Comparison of ENCODE assay signal across 8 cellular contexts in genomic region chr7:116210345-116211005, GRCh38. TPM values are rescaled to one million over a fixed set of nuclear protein-coding genes. Genes with fewer than 3 reads are reported as not detected.
DNase-seq lines count a peak whose midpoint lies in the region; ATAC-seq and TF ChIP-seq lines count a peak whose summit lies in the region.

Gene TES, plus strand, starts transcription at chr7:116210539. Its CDS starts 169 bp downstream, at chr7:116210708.

- peak within 1 kb of the TSS; percentile 96 for H3K4me3 Mint-ChIP-seq in activated naive CD4-positive, alpha-beta T cell treated with anti-CD3 and anti-CD28 coated beads, Interleukin-2, amount 10 ng/mL, durations not matched to agents 7 days and 5 days

- H3K27ac Mint-ChIP-seq in activated naive CD4-positive, alpha-beta T cell treated with anti-CD3 and anti-CD28 coated beads, Interleukin-2, amount 10 ng/mL, durations not matched to agents 7 days and 5 days, result peak within 1 kb of the TSS; percentile 96

- H3K4me3 ChIP-seq in SK-N-SH (ENCODE audit: low read depth in 2 of 2, low read length in 1 of 2) (peak within 1 kb of the TSS; percentile 57 to 61), heart right ventricle (peak within 1 kb of the TSS; percentile 68 to 91 (median 78))

- H3K9me3 Mint-ChIP-seq in activated naive CD4-positive, alpha-beta T cell treated with anti-CD3 and anti-CD28 coated beads, Interleukin-2, amount 10 ng/mL, durations not matched to agents 7 days and 5 days, result peaks cover 5% of the 10 kb centered on the region

- TF ChIP-seq EP300 in SK-N-SH (IDR thresholded peaks at IDR 0.05; ENCODE audit: borderline replicate concordance in 1 of 2, low read depth in 1 of 2, low read length in 1 of 2), result no peak

- H3K27me3 Mint-ChIP-seq in activated naive CD4-positive, alpha-beta T cell treated with anti-CD3 and anti-CD28 coated beads, Interleukin-2, amount 10 ng/mL, durations not matched to agents 7 days and 5 days, result no peaks in the 10 kb centered on the region

- no peaks in the 10 kb centered on the region for H3F3A ChIP-seq in SK-N-SH (replicated peaks; ENCODE audit: insufficient read depth)

- peak within 1 kb of the TSS; percentile 76 for H3K4me2 ChIP-seq in SK-N-SH

- TF ChIP-seq CTCF in SK-N-SH (IDR thresholded peaks at IDR 0.05) (no peak), heart right ventricle (IDR thresholded peaks at IDR 0.05) (peak in 2 of 9 donors; percentile 11 to 16)

- H3K36me3 ChIP-seq in SK-N-SH (replicated peaks in 1 of 2; ENCODE audit: control insufficient read depth in 1 of 2, insufficient read depth in 2 of 2, low read length in 1 of 2) (no peaks in the 10 kb centered on the region), heart right ventricle (no peaks in the 10 kb centered on the region)

- H3K36me3 Mint-ChIP-seq in activated naive CD4-positive, alpha-beta T cell treated with anti-CD3 and anti-CD28 coated beads, Interleukin-2, amount 10 ng/mL, durations not matched to agents 7 days and 5 days, result peaks cover 30% of the 10 kb centered on the region

- no peaks in the 10 kb centered on the region for H3K9me2 ChIP-seq in SK-N-SH

- H3K4me1 ChIP-seq in SK-N-SH (ENCODE audit: control insufficient read depth in 1 of 2, insufficient read depth in 2 of 2, low read depth in 1 of 2, low read length in 1 of 2), result peaks cover 0 to 25% of the 10 kb centered on the region in 2 experiments; a peak in 2 of 4 replicates
- peaks cover 0 to 46% (median 33%) of the 10 kb centered on the region in 9 donors for H3K4me1 ChIP-seq in heart right ventricle

- H2AFZ ChIP-seq in SK-N-SH (ENCODE audit: low read depth), result peak within 1 kb of the TSS; percentile 8; the same call in 1 of the 2 replicates

- H3K27me3 ChIP-seq in SK-N-SH (ENCODE audit: insufficient read depth) (peaks cover 62% of the 10 kb centered on the region), heart right ventricle (no peaks in the 10 kb centered on the region)

- no peaks in the 10 kb centered on the region for H3K79me2 ChIP-seq in SK-N-SH (ENCODE audit: insufficient read depth)

- POLR2A ChIA-PET in SK-N-SH (lab: Yijun Ruan, JAX), result interaction anchor here (0.8 to 1.9 kb wide), 7 partner anchors 9 to 30 kb away, joined by 3 to 7 read pairs (median 4); no protein-coding TSS in a partner anchor

- H3K4me1 Mint-ChIP-seq in activated naive CD4-positive, alpha-beta T cell treated with anti-CD3 and anti-CD28 coated beads, Interleukin-2, amount 10 ng/mL, durations not matched to agents 7 days and 5 days, result peaks cover 52% of the 10 kb centered on the region

- H3K27ac ChIP-seq in SK-N-SH (ENCODE audit: low read depth in 2 of 2, low read length in 1 of 2) (peak within 1 kb of the TSS in 1 of 2 experiments; percentile 87; a peak in 2 of 4 replicates), heart right ventricle (peak within 1 kb of the TSS; percentile 81 to 98 (median 92))

- CTCF ChIA-PET in SK-N-SH (lab: Yijun Ruan, JAX), result interaction anchor here (0.7 to 5.9 kb wide), 15 partner anchors 11 to 660 kb away, joined by 3 to 75 read pairs (median 6); no protein-coding TSS in a partner anchor
- CTCF ChIA-PET in activated naive CD4-positive, alpha-beta T cell treated with anti-CD3 and anti-CD28 coated beads, Interleukin-2, amount 10 ng/mL, durations not matched to agents 7 days and 5 days (lab: Charles Lee), result interaction anchor here (1.1 to 2.0 kb wide), 7 partner anchors 23 to 381 kb away, joined by 3 to 10 read pairs (median 3); no protein-coding TSS in a partner anchor

- WGBS in SK-N-SH (ENCODE audit: low lambda C conversion rate), result 3% methylated on average over 49 of the region's 83 CpGs
- 1% methylated on average over 73 to 83 of the region's 83 CpGs for WGBS in heart right ventricle, 2 donors

- ATAC-seq in GM19463 (IDR thresholded peaks at IDR 0.05; ENCODE audit: unreplicated experiment) (peak; percentile 86), heart right ventricle (peak; percentile 68 to 93 (median 84))

- intact Hi-C loops in heart right ventricle (cut with DNase I), result loop anchor here in 2 of 10 donors (2.0 kb wide), 2 partner anchors 16 to 18 kb away; no protein-coding TSS in a partner anchor

- H3K9me3 ChIP-seq in SK-N-SH (no peaks in the 10 kb centered on the region), heart right ventricle (no peaks in the 10 kb centered on the region)

- DNase-seq in COLO829 (ENCODE audit: low spot score) (peak; percentile 48), HK-2 (ENCODE audit: unreplicated experiment) (peak; percentile 82), SK-N-SH (peak; percentile 97), heart right ventricle (peak; percentile 52 to 69), retina (peak; percentile 83), amniotic stem cell (lab: John Stamatoyannopoulos, UW) (no peak)
- peak; percentile 76 for DNase-seq in activated naive CD4-positive, alpha-beta T cell treated with anti-CD3 and anti-CD28 coated beads, Interleukin-2, amount 10 ng/mL, durations not matched to agents 7 days and 5 days

- H3K9ac ChIP-seq in SK-N-SH, result peak within 1 kb of the TSS; percentile 19; the same call in 1 of the 2 replicates

- TF ChIP-seq RAD21 in SK-N-SH (IDR thresholded peaks at IDR 0.05; ENCODE audit: low read length), result no peak

- H4K20me1 ChIP-seq in SK-N-SH (ENCODE audit: insufficient read depth), result no peaks in the 10 kb centered on the region

TF ChIP-seq in SK-N-SH, 30 proteins besides CTCF, POLR2A, EP300 and RAD21:
- TF ChIP-seq FOXM1 (IDR thresholded peaks at IDR 0.05; ENCODE audit: low read depth), result no peak
- no peak for TF ChIP-seq MXI1 (IDR thresholded peaks at IDR 0.05; ENCODE audit: low read depth, low read length)
- no peak for TF ChIP-seq EZH2phosphoT487 (IDR thresholded peaks at IDR 0.05; ENCODE audit: borderline replicate concordance, low read depth)
- TF ChIP-seq NRF1 (IDR thresholded peaks at IDR 0.05; ENCODE audit: low read depth, low read length), result 0 out of 2 replicates have a peak, but pooled peaks have one; percentile 11
- TF ChIP-seq RFX5 (IDR thresholded peaks at IDR 0.05; ENCODE audit: low read length), result peak; percentile 85
- peak; percentile 46 for TF ChIP-seq GABPA (IDR thresholded peaks at IDR 0.05; ENCODE audit: low read depth)

RNA-seq across cellular contexts. Expression of gene TES, which starts in this region (rescaled TPM):
- polyA plus RNA-seq in SK-N-SH (2012; rRNA removed) (9.5 and 15.6 TPM in 2 replicates), heart right ventricle (10 to 100 TPM in 1 of 2 donors, 1 to 10 TPM in 1; 9.7 to 38.5 TPM)
- polyA plus RNA-seq in SK-N-SH (2012; cell fraction: cytosol; rRNA removed), result 12.5 and 13.4 TPM in 2 replicates
- polyA plus RNA-seq in SK-N-SH (2012; cell fraction: nucleus; rRNA removed), result 16.9 and 22.4 TPM in 2 replicates
- 10 to 100 TPM in 9 of 10 donors, 1 to 10 TPM in 1; 9.4 to 28.9 (median 16.9) TPM for total RNA-seq in heart right ventricle
